In the genomic region with DNA sequence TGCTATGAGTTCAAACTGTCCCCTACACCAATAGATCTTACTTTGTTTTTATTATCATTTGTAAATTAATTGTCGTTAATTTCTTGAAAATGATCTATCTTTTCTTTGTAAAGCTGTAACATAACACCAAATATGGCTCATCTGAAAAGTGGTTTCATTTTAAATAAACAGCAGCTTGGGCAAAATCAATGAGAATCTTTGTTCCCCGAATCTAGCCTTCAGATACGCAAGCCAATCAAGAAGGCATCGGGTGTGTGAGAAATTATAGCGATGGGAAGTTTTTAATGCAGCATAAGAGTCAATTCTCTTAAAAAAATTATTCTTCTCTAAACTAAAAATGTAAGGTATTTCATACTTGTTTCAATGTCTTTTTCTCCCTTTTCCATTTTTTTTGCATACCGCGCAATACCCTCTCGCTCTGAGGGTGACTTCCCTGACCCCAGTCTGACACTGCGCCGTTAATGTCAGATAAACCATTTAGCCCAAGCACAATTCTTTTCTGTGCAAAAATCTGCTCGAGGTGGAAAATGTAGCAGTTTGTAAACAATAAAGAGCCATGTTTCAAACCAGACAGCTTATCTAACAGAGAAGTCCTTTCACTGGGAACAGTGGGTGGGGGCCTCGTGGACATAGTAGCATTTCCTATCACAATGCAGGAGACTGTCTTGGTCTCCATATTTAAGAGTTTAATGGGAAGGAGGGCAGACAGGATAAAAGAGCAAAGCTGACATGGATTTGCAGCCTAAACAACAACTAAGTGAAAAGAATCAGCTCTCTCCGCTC, we compare ENCODE assay signal across 19 cellular contexts.
DNase-seq lines count a peak whose midpoint lies in the region; ATAC-seq and TF ChIP-seq lines count a peak whose summit lies in the region.
"Had no signal": no experiment of that assay in that cellular context is flagged by ENCODE, and none has a peak within 500 bp of the region (broad histone marks: within the 10 kb centered on the region; RNA-seq: fewer than 3 reads in every experiment).

No MANE protein-coding gene starts in this region.

- H3K27me3 ChIP-seq in endodermal cell (ENCODE audit: control insufficient read depth, insufficient read depth, low read length, poor library complexity, severe bottlenecking) (no peaks in the 10 kb centered on the region), neuron (ENCODE audit: insufficient read depth, low read length) (no peaks in the 10 kb centered on the region), ovary (no peaks in the 10 kb centered on the region)
- H3K27me3 ChIP-seq: foreskin keratinocyte, neutrophil had no signal

- no peaks in the 10 kb centered on the region for H3K9me3 Mint-ChIP-seq in endodermal cell
- H3K9me3 Mint-ChIP-seq: immature natural killer cell, T-cell had no signal

- no peak overlapping the region for H2AFZ ChIP-seq in neuron (ENCODE audit: low read depth, low read length)

- H3K4me1 Mint-ChIP-seq in endodermal cell, result peaks cover 25% of the 10 kb centered on the region
- H3K4me1 Mint-ChIP-seq: T-cell had no signal

- H3K9me3 ChIP-seq in endodermal cell (ENCODE audit: control insufficient read depth, low read length) (no peaks in the 10 kb centered on the region), neuron (ENCODE audit: low read length) (no peaks in the 10 kb centered on the region), ovary (no peaks in the 10 kb centered on the region)
- H3K9me3 ChIP-seq: neutrophil had no signal

- H3K27ac ChIP-seq in endodermal cell (ENCODE audit: low read depth, low read length) (peak overlapping the region; percentile 76), ovary (no peak overlapping the region)
- H3K27ac ChIP-seq: C4-2B, foreskin keratinocyte, neutrophil had no signal

- WGBS in endodermal cell (ENCODE audit: insufficient coverage in 1 of 2, insufficient read length in 1 of 2), 2 experiments, result 73 to 92% methylated on average over 5 to 12 of the region's 13 CpGs
- 79 to 81% (median 79%) methylated on average over 13 of the region's 13 CpGs for WGBS in ovary, 3 donors

- peak; percentile 64 for DNase-seq in Ammon's horn (ENCODE audit: low spot score)
- peak; percentile 45 for DNase-seq in NCI-H69 (lab: John Stamatoyannopoulos, UW)
- DNase-seq in endodermal cell, result no peak
- DNase-seq in stimulated activated CD4-positive, alpha-beta T cell treated with anti-CD3 and anti-CD28 coated beads, Interleukin-15, amount 100 ng/mL, for 24 hours, result no peak
- DNase-seq in ovary, result no peak
- DNase-seq: central memory CD4-positive, alpha-beta T cell; DMS53; foreskin keratinocyte; immature natural killer cell; mammary epithelial cell; NCI-H2171; stimulated activated CD4-positive, alpha-beta T cell treated with anti-CD3 and anti-CD28 coated beads, Interleukin-4, amount 100 ng/mL, for 24 hours; stimulated activated CD8-positive, alpha-beta memory T cell treated with anti-CD3 and anti-CD28 coated beads, Interleukin-4, amount 100 ng/mL, for 48 hours; T-cell had no signal

- H3K36me3 ChIP-seq in endodermal cell (ENCODE audit: control insufficient read depth, insufficient read depth, low read length), result no peaks in the 10 kb centered on the region
- peaks cover 12% of the 10 kb centered on the region for H3K36me3 ChIP-seq in neuron (ENCODE audit: insufficient read depth, low read length)
- no peaks in the 10 kb centered on the region for H3K36me3 ChIP-seq in ovary
- H3K36me3 ChIP-seq: neutrophil had no signal

- no peak overlapping the region for H3K4me3 Mint-ChIP-seq in endodermal cell
- H3K4me3 Mint-ChIP-seq: immature natural killer cell, T-cell had no signal

- peak overlapping the region; percentile 70 for H3K27ac Mint-ChIP-seq in endodermal cell
- H3K27ac Mint-ChIP-seq: immature natural killer cell, T-cell had no signal

- no peak overlapping the region for H3K4me3 ChIP-seq in endodermal cell (ENCODE audit: low read length)
- H3K4me3 ChIP-seq in neuron (ENCODE audit: low read length), result peak overlapping the region; percentile 3
- no peak overlapping the region for H3K4me3 ChIP-seq in ovary

- H3K9ac ChIP-seq in endodermal cell (ENCODE audit: extremely low read depth, low read length, poor library complexity, severe bottlenecking), result no peak overlapping the region

- no peak for ATAC-seq in GM19395 (IDR thresholded peaks at IDR 0.05; ENCODE audit: unreplicated experiment)
- ATAC-seq in HG02981 (IDR thresholded peaks at IDR 0.05; ENCODE audit: unreplicated experiment), result no peak
- ATAC-seq: foreskin keratinocyte, T-cell had no signal

- no peak for TF ChIP-seq EP300 in ovary (IDR thresholded peaks at IDR 0.05)

- TF ChIP-seq CTCF in endodermal cell (conservative IDR thresholded peaks at IDR 0.05), result no peak
- TF ChIP-seq CTCF in ovary (IDR thresholded peaks at IDR 0.05), result no peak

- TF ChIP-seq POLR2A in ovary (IDR thresholded peaks at IDR 0.05), result no peak

- no peaks in the 10 kb centered on the region for H3K27me3 Mint-ChIP-seq in endodermal cell (ENCODE audit: insufficient read depth)

- peaks cover 3% of the 10 kb centered on the region for H3K36me3 Mint-ChIP-seq in endodermal cell (ENCODE audit: low read depth)
- H3K36me3 Mint-ChIP-seq: immature natural killer cell, T-cell had no signal

- H3K4me1 ChIP-seq in endodermal cell (ENCODE audit: control insufficient read depth, insufficient read depth, low read length) (no peaks in the 10 kb centered on the region), neuron (ENCODE audit: insufficient read depth, low read length) (peaks cover 33% of the 10 kb centered on the region), ovary (ENCODE audit: insufficient read depth) (no peaks in the 10 kb centered on the region)
- H3K4me1 ChIP-seq: foreskin keratinocyte had no signal

- intact Hi-C loops in ovary (cut with DNase I), result no loop called here

Comparison
In these comparisons a context has a peak if more than half of its experiments do, and no peak if none do; other contexts are left out.
1. DNase-seq: peak in Ammon's horn (single experiment) and NCI-H69 (single experiment); none in endodermal cell (single experiment), stimulated activated CD4-positive, alpha-beta T cell treated with anti-CD3 and anti-CD28 coated beads, Interleukin-15, amount 100 ng/mL, for 24 hours (single experiment) and ovary (0 of 5).